Comparison of ENCODE assay signal across 40 cellular contexts in the genomic region with DNA sequence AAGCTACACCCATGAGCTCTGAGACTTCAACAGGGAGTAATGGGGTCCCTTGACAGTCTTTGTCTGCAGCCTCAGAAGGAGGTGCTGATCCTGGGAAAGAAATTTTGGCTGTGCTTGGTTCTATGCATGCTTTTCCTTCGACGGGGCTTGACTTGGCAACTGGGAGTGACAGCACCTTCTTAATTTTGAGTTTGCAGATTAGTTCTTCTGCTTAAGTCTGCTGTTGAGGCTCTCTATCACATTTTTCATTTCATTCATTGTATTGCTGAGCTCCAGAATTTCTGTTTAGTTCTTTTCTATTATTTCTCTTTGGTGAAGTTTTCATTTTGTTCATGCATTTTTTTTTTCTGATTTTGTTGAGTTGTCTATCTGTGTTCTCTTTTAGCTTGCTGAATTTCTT.
"Had no signal": no experiment of that assay in that cellular context is flagged by ENCODE, and none has a peak within 500 bp of the region (broad histone marks: within the 10 kb centered on the region; RNA-seq: fewer than 3 reads in every experiment).

No MANE protein-coding gene starts in this region.

- H3K36me3 Mint-ChIP-seq: activated naive CD4-positive, alpha-beta T cell treated with anti-CD3 and anti-CD28 coated beads, Interleukin-2, amount 10 ng/mL, durations not matched to agents 7 days and 5 days; activated naive CD8-positive, alpha-beta T cell; activated naive CD8-positive, alpha-beta T cell treated with anti-CD3 and anti-CD28 coated beads for 36 hours; activated naive CD8-positive, alpha-beta T cell treated with anti-CD3 and anti-CD28 coated beads, Interleukin-2, amount 10 ng/mL, durations not matched to agents 7 days and 5 days had no signal

- DNase-seq: activated effector memory CD4-positive, alpha-beta T cell treated with anti-CD3 and anti-CD28 coated beads, Interleukin-2, amount 50 U/mL, for 16 hours; activated effector memory CD4-positive, alpha-beta T cell treated with Interleukin-2 at 50 U/mL for 16 hours; activated gamma-delta T cell; activated gamma-delta T cell treated with Interleukin-2 at 50 U/mL for 16 hours; activated naive CD4-positive, alpha-beta T cell; activated naive CD4-positive, alpha-beta T cell treated with anti-CD3 and anti-CD28 coated beads for 36 hours; activated naive CD4-positive, alpha-beta T cell treated with anti-CD3 and anti-CD28 coated beads, Interleukin-2, amount 10 ng/mL, durations not matched to agents 7 days and 5 days; activated naive CD4-positive, alpha-beta T cell treated with anti-CD3 and anti-CD28 coated beads, Interleukin-2, amount 50 U/mL, for 16 hours; activated naive CD4-positive, alpha-beta T cell treated with Interleukin-2 at 50 U/mL for 16 hours; activated naive CD8-positive, alpha-beta T cell treated with anti-CD3 and anti-CD28 coated beads for 36 hours; activated naive CD8-positive, alpha-beta T cell treated with anti-CD3 and anti-CD28 coated beads, Interleukin-2, amount 10 ng/mL, durations not matched to agents 7 days and 5 days; activated naive CD8-positive, alpha-beta T cell treated with anti-CD3 and anti-CD28 coated beads, Interleukin-2, amount 50 U/mL, for 24 hours; activated T-cell treated with anti-CD3 and anti-CD28 coated beads, Interleukin-2, amount 50 U/mL, for 1 hour; activated T-cell treated with anti-CD3 and anti-CD28 coated beads, Interleukin-2, amount 50 U/mL, for 24 hours; activated T-cell treated with anti-CD3 and anti-CD28 coated beads, Interleukin-2, amount 50 U/mL, for 4 hours; activated T-cell treated with anti-CD3 and anti-CD28 coated beads, Interleukin-2, amount 50 U/mL, for 48 hours; activated T-cell treated with anti-CD3 and anti-CD28 coated beads, Interleukin-2, amount 50 U/mL, for 72 hours; adrenal gland; amniotic stem cell; amygdala; anterior cingulate cortex; aorta; body of pancreas; brain microvascular endothelial cell; caudate nucleus; central memory CD4-positive, alpha-beta T cell; cerebellar nuclear complex had no signal

- H3K4me3 ChIP-seq: adrenal gland, ascending aorta, body of pancreas, breast epithelium, cardiac muscle cell had no signal

- H3K9me3 Mint-ChIP-seq: activated T-helper 1 cell treated with anti-CD3 and anti-CD28 coated beads, Interleukin-12 subunit alpha, Interleukin-12 subunit beta, Interleukin-2, Interleukin-4 antibody, amounts not matched to agents 30 ng/mL and 10 ng/mL and 1 ng/mL, durations not matched to agents 14 hours and 24 hours and 36 hours; activated T-helper 17 cell treated with anti-CD3 and anti-CD28 coated beads, Interleukin-2, amount 50 U/mL, for 72 hours; central memory CD8-positive, alpha-beta T cell had no signal

- FAIRE-seq: astrocyte, bronchial epithelial cell had no signal

- H3K27me3 ChIP-seq: ascending aorta, body of pancreas, brain microvascular endothelial cell, breast epithelium, cardiac muscle cell had no signal

- H3K27ac Mint-ChIP-seq: activated naive CD4-positive, alpha-beta T cell treated with anti-CD3 and anti-CD28 coated beads for 36 hours; activated naive CD4-positive, alpha-beta T cell treated with anti-CD3 and anti-CD28 coated beads, Interleukin-2, amount 10 ng/mL, durations not matched to agents 7 days and 5 days; activated naive CD4-positive, alpha-beta T cell treated with anti-CD3 and anti-CD28 coated beads, Interleukin-2, amount 50 U/mL, for 24 hours; activated naive CD4-positive, alpha-beta T cell treated with anti-CD3 and anti-CD28 coated beads, Interleukin-2, amount 50 U/mL, for 72 hours; activated naive CD8-positive, alpha-beta T cell; activated naive CD8-positive, alpha-beta T cell treated with anti-CD3 and anti-CD28 coated beads for 36 hours; activated naive CD8-positive, alpha-beta T cell treated with anti-CD3 and anti-CD28 coated beads, Interleukin-2, amount 10 ng/mL, durations not matched to agents 7 days and 5 days; activated naive CD8-positive, alpha-beta T cell treated with anti-CD3 and anti-CD28 coated beads, Interleukin-2, amount 50 U/mL, for 24 hours; activated T-cell treated with anti-CD3 and anti-CD28 coated beads, Interleukin-2, amount 50 U/mL, for 24 hours; activated T-cell treated with anti-CD3 and anti-CD28 coated beads, Interleukin-2, amount 50 U/mL, for 72 hours; activated T-helper 1 cell treated with anti-CD3 and anti-CD28 coated beads, Interleukin-12 subunit alpha, Interleukin-12 subunit beta, Interleukin-2, Interleukin-4 antibody, amounts not matched to agents 30 ng/mL and 10 ng/mL and 1 ng/mL, durations not matched to agents 14 hours and 24 hours and 36 hours; activated T-helper 17 cell treated with anti-CD3 and anti-CD28 coated beads, Interleukin-2, amount 50 U/mL, for 72 hours; activated T-helper 2 cell treated with anti-CD3 and anti-CD28 coated beads, Interferon-gamma antibody, Interleukin-2, Interleukin-4, amounts not matched to agents 10 μg/mL and 5 μg/mL and 100 μg/mL, durations not matched to agents 14 hours and 24 hours and 36 hours; brain had no signal

- ATAC-seq: activated naive CD4-positive, alpha-beta T cell treated with anti-CD3 and anti-CD28 coated beads, Interleukin-2, amount 50 U/mL, for 72 hours; activated naive CD8-positive, alpha-beta T cell treated with anti-CD3 and anti-CD28 coated beads, Interleukin-2, amount 50 U/mL, for 24 hours; activated T-cell treated with anti-CD3 and anti-CD28 coated beads, Interleukin-2, amount 50 U/mL, for 4 hours; activated T-cell treated with anti-CD3 and anti-CD28 coated beads, Interleukin-2, amount 50 U/mL, for 72 hours; activated T-helper 17 cell treated with anti-CD3 and anti-CD28 coated beads, Interleukin-2, amount 50 U/mL, for 72 hours; body of pancreas had no signal

- H3K36me3 ChIP-seq: adrenal gland, ascending aorta, brain microvascular endothelial cell, breast epithelium, cardiac muscle cell had no signal

- H3K4me3 Mint-ChIP-seq: activated naive CD4-positive, alpha-beta T cell treated with anti-CD3 and anti-CD28 coated beads for 36 hours; activated naive CD4-positive, alpha-beta T cell treated with anti-CD3 and anti-CD28 coated beads, Interleukin-2, amount 10 ng/mL, durations not matched to agents 7 days and 5 days; activated naive CD4-positive, alpha-beta T cell treated with anti-CD3 and anti-CD28 coated beads, Interleukin-2, amount 50 U/mL, for 24 hours; activated naive CD8-positive, alpha-beta T cell; activated naive CD8-positive, alpha-beta T cell treated with anti-CD3 and anti-CD28 coated beads for 36 hours; activated naive CD8-positive, alpha-beta T cell treated with anti-CD3 and anti-CD28 coated beads, Interleukin-2, amount 10 ng/mL, durations not matched to agents 7 days and 5 days; activated naive CD8-positive, alpha-beta T cell treated with anti-CD3 and anti-CD28 coated beads, Interleukin-2, amount 50 U/mL, for 24 hours; activated T-cell treated with anti-CD3 and anti-CD28 coated beads, Interleukin-2, amount 50 U/mL, for 24 hours; activated T-cell treated with anti-CD3 and anti-CD28 coated beads, Interleukin-2, amount 50 U/mL, for 4 hours; activated T-cell treated with anti-CD3 and anti-CD28 coated beads, Interleukin-2, amount 50 U/mL, for 72 hours; activated T-helper 1 cell treated with anti-CD3 and anti-CD28 coated beads, Interleukin-12 subunit alpha, Interleukin-12 subunit beta, Interleukin-2, Interleukin-4 antibody, amounts not matched to agents 30 ng/mL and 10 ng/mL and 1 ng/mL, durations not matched to agents 14 hours and 24 hours and 36 hours; activated T-helper 17 cell treated with anti-CD3 and anti-CD28 coated beads, Interleukin-2, amount 50 U/mL, for 72 hours; brain; central memory CD8-positive, alpha-beta T cell had no signal

- H3K9me3 ChIP-seq: adrenal gland, ascending aorta had no signal

- H3K4me1 ChIP-seq: adrenal gland, breast epithelium had no signal

- H3K27ac ChIP-seq: adrenal gland, ascending aorta, body of pancreas, brain microvascular endothelial cell, breast epithelium, cardiac muscle cell had no signal

- H3K4me1 Mint-ChIP-seq: activated naive CD4-positive, alpha-beta T cell treated with anti-CD3 and anti-CD28 coated beads, Interleukin-2, amount 10 ng/mL, durations not matched to agents 7 days and 5 days; activated naive CD4-positive, alpha-beta T cell treated with anti-CD3 and anti-CD28 coated beads, Interleukin-2, amount 50 U/mL, for 24 hours; activated naive CD8-positive, alpha-beta T cell treated with anti-CD3 and anti-CD28 coated beads for 36 hours; activated naive CD8-positive, alpha-beta T cell treated with anti-CD3 and anti-CD28 coated beads, Interleukin-2, amount 10 ng/mL, durations not matched to agents 7 days and 5 days; activated naive CD8-positive, alpha-beta T cell treated with anti-CD3 and anti-CD28 coated beads, Interleukin-2, amount 50 U/mL, for 24 hours; activated T-helper 17 cell treated with anti-CD3 and anti-CD28 coated beads, Interleukin-2, amount 50 U/mL, for 72 hours; central memory CD8-positive, alpha-beta T cell had no signal
